Comparison of ENCODE assay signal across 8 cellular contexts in genomic region chr16:720990-721764, GRCh38. TPM values are rescaled to one million over a fixed set of nuclear protein-coding genes. Genes with fewer than 3 reads are reported as not detected.
A peak's percentile ranks its signal among the peaks of the same experiment; 100 is the strongest.
DNase-seq lines count a peak whose midpoint lies in the region; ATAC-seq, FAIRE-seq and TF ChIP-seq lines count a peak whose summit lies in the region.

A gene with protein sequence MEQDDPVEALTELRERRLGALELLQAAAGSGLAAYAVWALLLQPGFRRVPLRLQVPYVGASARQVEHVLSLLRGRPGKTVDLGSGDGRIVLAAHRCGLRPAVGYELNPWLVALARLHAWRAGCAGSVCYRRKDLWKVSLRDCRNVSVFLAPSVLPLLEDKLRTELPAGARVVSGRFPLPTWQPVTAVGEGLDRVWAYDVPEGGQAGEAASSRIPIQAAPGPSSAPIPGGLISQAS (plus strand): TSS chr16:721146. CDS start chr16:721275, 129 bp downstream.

- intact Hi-C loops in Right ventricle myocardium superior (cut with DNase I) (no loop called here), pancreas (cut with DNase I) (no loop called here)

- H3K9me3 Mint-ChIP-seq in H9, result no peaks in the 10 kb centered on the region
- H3K9me3 Mint-ChIP-seq in activated naive CD8-positive, alpha-beta T cell treated with anti-CD3 and anti-CD28 coated beads, Interleukin-2, amount 50 U/mL, for 24 hours, result no peaks in the 10 kb centered on the region

- H3K23me2 ChIP-seq in H9 (ENCODE audit: insufficient read length, low read depth, low read length, poor library complexity, severe bottlenecking), result peaks cover 2% of the 10 kb centered on the region

- no peak; the same call in 2 of the 3 replicates for TF ChIP-seq CTCF in H9 (conservative IDR thresholded peaks at IDR 0.05)
- no peak for TF ChIP-seq CTCF in SU-DHL-6 (IDR thresholded peaks at IDR 0.05; ENCODE audit: insufficient read depth, low read length, poor library complexity, severe bottlenecking)
- peak in 1 of 4 donors; percentile 7 for TF ChIP-seq CTCF in pancreas (IDR thresholded peaks at IDR 0.05)

- peaks cover 0 to 5% (median 3%) of the 10 kb centered on the region in 3 experiments; a peak in 1 of 7 replicates for H3K36me3 Mint-ChIP-seq in H9 (ENCODE audit: insufficient read depth in 1 of 3, low read depth in 3 of 3)
- H3K36me3 Mint-ChIP-seq in activated naive CD8-positive, alpha-beta T cell treated with anti-CD3 and anti-CD28 coated beads, Interleukin-2, amount 50 U/mL, for 24 hours (ENCODE audit: low read depth), result no peaks in the 10 kb centered on the region

- H3F3A ChIP-seq in SU-DHL-6 (ENCODE audit: insufficient read depth), result peaks cover 7% of the 10 kb centered on the region

- no peak within 1 kb of the TSS for H2BK120ac ChIP-seq in H9 (ENCODE audit: low read depth, low read length, poor library complexity, severe bottlenecking)

- H3K18ac ChIP-seq in H9 (ENCODE audit: insufficient read length, low read depth, low read length), result peak within 1 kb of the TSS; percentile 80

- H4K5ac ChIP-seq in H9 (ENCODE audit: insufficient read length, low read depth, low read length), result no peak within 1 kb of the TSS

- H3K9me2 ChIP-seq in SU-DHL-6 (replicated peaks; ENCODE audit: insufficient read depth, low read length), result no peaks in the 10 kb centered on the region

- WGBS in H9 (ENCODE audit: extremely low coverage, insufficient read length, low lambda C conversion rate), result no CpG with 5 or more reads among the region's 106 CpGs
- 9 to 10% methylated on average over 54 to 106 of the region's 106 CpGs for WGBS in pancreas, 2 donors
- 6% methylated on average over 106 of the region's 106 CpGs for WGBS in urinary bladder

- H2BK15ac ChIP-seq in H9 (ENCODE audit: low read depth, low read length), result no peak within 1 kb of the TSS

- H3K4me1 ChIP-seq in H9 (ENCODE audit: insufficient read depth, low read length) (no peaks in the 10 kb centered on the region), pancreas (peaks cover 6 to 21% (median 16%) of the 10 kb centered on the region in 3 donors), urinary bladder (ENCODE audit: insufficient read depth) (no peaks in the 10 kb centered on the region)

- H3K9ac ChIP-seq in H9 (ENCODE audit: extremely low read depth, insufficient read length, low read length) (peak within 1 kb of the TSS; percentile 57), SU-DHL-6 (ENCODE audit: low read length) (peak within 1 kb of the TSS; percentile 99)

- H3K56ac ChIP-seq in H9 (ENCODE audit: insufficient read length, low read depth, low read length), result no peak within 1 kb of the TSS

- H2AFZ ChIP-seq in H9 (ENCODE audit: low read length) (no peak within 1 kb of the TSS), SU-DHL-6 (ENCODE audit: low read depth, low read length, severe bottlenecking) (peak within 1 kb of the TSS; percentile 48)

- no peaks in the 10 kb centered on the region for H4K20me1 ChIP-seq in H9 (ENCODE audit: control insufficient read depth, insufficient read depth, insufficient read length)
- H4K20me1 ChIP-seq in SU-DHL-6 (ENCODE audit: low read depth, low read length), result no peaks in the 10 kb centered on the region; the same call in 1 of the 2 replicates

- H3K27ac ChIP-seq in H9 (ENCODE audit: insufficient read length, low read depth, low read length), result no peak within 1 kb of the TSS
- H3K27ac ChIP-seq in SU-DHL-6 (ENCODE audit: low read depth, low read length), result peak within 1 kb of the TSS; percentile 82
- H3K27ac ChIP-seq in pancreas, result peak within 1 kb of the TSS; percentile 81 to 84 (median 83)
- peak within 1 kb of the TSS; percentile 83 for H3K27ac ChIP-seq in urinary bladder (ENCODE audit: low read depth)

- H2AK5ac ChIP-seq in H9 (ENCODE audit: insufficient read length, low read length), result no peak within 1 kb of the TSS

- H3K4me3 ChIP-seq in GM08714 (ENCODE audit: low read length), result peak within 1 kb of the TSS; percentile 66
- H3K4me3 ChIP-seq in MG63, result peak within 1 kb of the TSS; percentile 99
- peak within 1 kb of the TSS; percentile 80 for H3K4me3 ChIP-seq in SU-DHL-6 (ENCODE audit: insufficient read depth, low read length, poor library complexity, severe bottlenecking)
- peak within 1 kb of the TSS; percentile 74 to 89 (median 76) for H3K4me3 ChIP-seq in pancreas
- peak within 1 kb of the TSS; percentile 72 for H3K4me3 ChIP-seq in urinary bladder (ENCODE audit: low read depth, low read length)

- H2BK5ac ChIP-seq in H9 (ENCODE audit: insufficient read length, low read length), result no peak within 1 kb of the TSS

- H3K79me1 ChIP-seq in H9 (ENCODE audit: insufficient read depth, low read depth, low read length, poor library complexity, severe bottlenecking), result no peaks in the 10 kb centered on the region

- H3K4ac ChIP-seq in H9 (ENCODE audit: low read depth, low read length), result no peak within 1 kb of the TSS

- no peak within 1 kb of the TSS for H3K23ac ChIP-seq in H9 (ENCODE audit: insufficient read length, low read depth, low read length)

- H3K9me3 ChIP-seq in H9 (ENCODE audit: control insufficient read depth, low read depth, low read length), result no peaks in the 10 kb centered on the region
- no peaks in the 10 kb centered on the region for H3K9me3 ChIP-seq in MG63
- no peaks in the 10 kb centered on the region for H3K9me3 ChIP-seq in SU-DHL-6 (ENCODE audit: insufficient read depth, low read length)
- H3K9me3 ChIP-seq in pancreas, result no peaks in the 10 kb centered on the region

- H3K4me2 ChIP-seq in H9 (ENCODE audit: insufficient read depth, insufficient read length, low read length) (peak within 1 kb of the TSS; percentile 59), SU-DHL-6 (ENCODE audit: low read depth, low read length, poor library complexity, severe bottlenecking) (peak within 1 kb of the TSS; percentile 61)

- FAIRE-seq in pancreas (lab: Jason Lieb, UNC), result no peak

- H3K36me3 ChIP-seq in MG63 (peaks cover 4% of the 10 kb centered on the region; the same call in 1 of the 2 replicates), SU-DHL-6 (ENCODE audit: low read length) (no peaks in the 10 kb centered on the region), pancreas (no peaks in the 10 kb centered on the region), urinary bladder (ENCODE audit: insufficient read depth) (no peaks in the 10 kb centered on the region)

- no peak within 1 kb of the TSS for H3T11ph ChIP-seq in H9 (ENCODE audit: low read length)

- H3K27me3 ChIP-seq in H9 (ENCODE audit: insufficient read depth, low read length) (no peaks in the 10 kb centered on the region), MG63 (no peaks in the 10 kb centered on the region; the same call in 1 of the 2 replicates), SU-DHL-6 (ENCODE audit: low read length) (no peaks in the 10 kb centered on the region), pancreas (no peaks in the 10 kb centered on the region)

- DNase-seq in H9, result peak; percentile 94
- peak; percentile 84 for DNase-seq in MG63
- DNase-seq in activated naive CD8-positive, alpha-beta T cell treated with anti-CD3 and anti-CD28 coated beads, Interleukin-2, amount 50 U/mL, for 24 hours, result peak; percentile 84
- peak; percentile 86 for DNase-seq in Right ventricle myocardium superior
- DNase-seq in pancreas, result peak; percentile 82 to 94 (median 90)

- no peak within 1 kb of the TSS for H2BK12ac ChIP-seq in H9 (ENCODE audit: insufficient read length, low read depth, low read length)

- peak; percentile 64 for ATAC-seq in activated naive CD8-positive, alpha-beta T cell treated with anti-CD3 and anti-CD28 coated beads, Interleukin-2, amount 50 U/mL, for 24 hours
- ATAC-seq in Right ventricle myocardium superior (ENCODE audit: poor library complexity), result peak; percentile 90
- ATAC-seq in pancreas, result peak; percentile 86 to 88 (median 86)

- peak within 1 kb of the TSS; percentile 95; the same call in 1 of the 2 replicates for H3K14ac ChIP-seq in H9 (ENCODE audit: insufficient read depth, low read length)

- H3K4me1 Mint-ChIP-seq in H9, result peaks cover 11 to 23% of the 10 kb centered on the region in 2 experiments
- peaks cover 23% of the 10 kb centered on the region for H3K4me1 Mint-ChIP-seq in activated naive CD8-positive, alpha-beta T cell treated with anti-CD3 and anti-CD28 coated beads, Interleukin-2, amount 50 U/mL, for 24 hours

- no peaks in the 10 kb centered on the region for H3K79me2 ChIP-seq in H9 (ENCODE audit: insufficient read depth, low read length)
- no peaks in the 10 kb centered on the region for H3K79me2 ChIP-seq in SU-DHL-6 (ENCODE audit: insufficient read depth, low read length)

- H4K8ac ChIP-seq in H9 (replicated peaks; ENCODE audit: insufficient read length, low read depth, low read length), result no peak within 1 kb of the TSS

- H2BK20ac ChIP-seq in H9 (ENCODE audit: low read depth, low read length, poor library complexity, severe bottlenecking), result no peak within 1 kb of the TSS

- H4K91ac ChIP-seq in H9 (ENCODE audit: insufficient read length, low read depth, low read length), result no peak within 1 kb of the TSS

- peaks cover 33% of the 10 kb centered on the region for H3K27me3 Mint-ChIP-seq in H9 (ENCODE audit: low read depth)
- no peaks in the 10 kb centered on the region for H3K27me3 Mint-ChIP-seq in activated naive CD8-positive, alpha-beta T cell treated with anti-CD3 and anti-CD28 coated beads, Interleukin-2, amount 50 U/mL, for 24 hours

- H3K4me3 Mint-ChIP-seq in H9, result peak within 1 kb of the TSS; percentile 72 to 88
- peak within 1 kb of the TSS; percentile 85 for H3K4me3 Mint-ChIP-seq in activated naive CD8-positive, alpha-beta T cell treated with anti-CD3 and anti-CD28 coated beads, Interleukin-2, amount 50 U/mL, for 24 hours

- H3K27ac Mint-ChIP-seq in H9, result peak within 1 kb of the TSS in 1 of 3 experiments; percentile 79; a peak in 2 of 7 replicates
- H3K27ac Mint-ChIP-seq in activated naive CD8-positive, alpha-beta T cell treated with anti-CD3 and anti-CD28 coated beads, Interleukin-2, amount 50 U/mL, for 24 hours, result peak within 1 kb of the TSS; percentile 84

RNA-seq across cellular contexts. Expression of the gene that starts here (rescaled TPM):
- 31.5 and 34.8 TPM in 2 replicates for total RNA-seq in H9 (2021)
- 27.0 and 44.0 TPM in 2 replicates for total RNA-seq in MG63 (2014; rRNA removed; shearing (Covaris generic); ENCODE audit: low replicate concordance)
- total RNA-seq in Right ventricle myocardium superior, result 27.5 TPM
- total RNA-seq in pancreas, result 10 to 100 TPM; 12.2 to 25.5 (median 20.1) TPM
- 10 to 100 TPM; 35.2 to 41.7 TPM for polyA plus RNA-seq in pancreas
- 7.9 TPM for total RNA-seq in urinary bladder
- 29.3 TPM for polyA plus RNA-seq in urinary bladder
